Comparison of ENCODE assay signal across 33 cellular contexts in genomic region chr18:74221081-74221480, GRCh38.
"Had no signal": no experiment of that assay in that cellular context is flagged by ENCODE, and none has a peak within 500 bp of the region (broad histone marks: within the 10 kb centered on the region; RNA-seq: fewer than 3 reads in every experiment).

No MANE protein-coding gene starts in this region.

- H3K27me3 ChIP-seq: SJCRH30 had no signal

- H3K9me3 ChIP-seq: SJCRH30 had no signal

- H3K9ac ChIP-seq: KMS-11 had no signal

- H3K4me2 ChIP-seq: KMS-11, PC-9 had no signal

- H2AFZ ChIP-seq: PC-9 had no signal

- DNase-seq: Karpas-422, NCI-H1048, NCI-H1092 treated with DMSO at 0.1 percent for 48 hours, NCI-H1105 treated with DMSO at 0.1 percent for 48 hours, NCI-H1417, NCI-H1436, NCI-H1694, NCI-H187, NCI-H1930, NCI-H2029 treated with DMSO at 0.1 percent for 48 hours, NCI-H2081 treated with DMSO at 0.1 percent for 48 hours, NCI-H2107, NCI-H2171, NCI-H226, NCI-H446 treated with DMSO at 0.1 percent for 48 hours, NCI-H510A, NCI-H524, NCI-H526, NCI-H69, NCI-H748 treated with DMSO at 0.1 percent for 48 hours, NCI-H82, PC-9, SHP77, SIG-M5, SJCRH30, T-cell had no signal

- H3K4me3 ChIP-seq: PC-9, SJCRH30, SK-N-MC had no signal

- ATAC-seq: Panc1, Right ventricle myocardium inferior, SK-N-SH treated with all-trans-retinoic acid at 6 μM for 48 hours, T-cell had no signal

- H3K27ac ChIP-seq: KMS-11, PC-9, RWPE1, SJCRH30, SK-N-MC had no signal

- H3K36me3 ChIP-seq: SJCRH30 had no signal

- H3K4me1 ChIP-seq: SJCRH30 had no signal

- FAIRE-seq: RCC 7860 had no signal
